In the genomic region with DNA sequence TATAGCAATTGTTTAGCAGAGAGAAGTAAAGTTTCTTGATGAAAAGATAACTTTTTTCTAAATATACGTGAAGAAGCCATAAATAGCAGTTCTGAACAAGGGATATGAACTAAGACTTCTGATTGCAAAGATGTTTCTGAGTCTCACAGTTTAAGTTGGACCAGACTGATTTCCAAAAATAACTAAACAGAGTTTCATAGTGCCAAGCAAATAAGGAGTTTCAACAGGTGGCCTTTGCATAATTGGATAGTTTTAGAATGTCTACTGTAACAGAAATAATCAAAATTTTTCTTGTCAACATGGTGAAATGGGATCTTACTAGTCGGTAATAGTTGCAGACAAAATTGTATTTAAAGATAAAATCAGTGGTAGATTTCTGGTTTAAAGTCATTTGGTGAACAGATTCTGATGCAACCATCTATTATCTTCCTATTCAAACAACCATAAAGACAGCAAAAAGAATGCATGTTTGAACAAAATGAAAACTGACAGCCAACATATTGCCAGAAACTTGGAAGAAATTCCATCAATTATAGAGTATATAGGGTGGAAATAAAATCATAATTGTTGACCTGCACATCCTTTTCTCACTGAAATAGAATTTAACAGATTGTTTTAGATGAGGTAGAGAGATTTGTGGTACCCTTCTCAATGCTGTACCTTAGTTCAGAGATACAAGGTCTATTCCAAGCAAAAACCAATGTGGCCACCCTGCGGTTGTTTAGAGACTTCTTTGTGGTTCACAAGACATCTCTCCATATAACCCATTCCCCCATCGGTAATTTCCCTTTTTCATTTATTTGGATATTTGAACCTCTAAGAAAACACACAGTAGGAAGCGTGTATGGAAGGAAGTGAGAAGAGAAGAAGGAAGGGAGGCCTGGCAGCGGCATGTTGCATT, we compare ENCODE assay signal across 34 cellular contexts.
A peak's percentile ranks its signal among the peaks of the same experiment; 100 is the strongest.
DNase-seq lines count a peak whose midpoint lies in the region; ATAC-seq and TF ChIP-seq lines count a peak whose summit lies in the region.
"Had no signal": no experiment of that assay in that cellular context is flagged by ENCODE, and none has a peak within 500 bp of the region (broad histone marks: within the 10 kb centered on the region; RNA-seq: fewer than 3 reads in every experiment).

No MANE protein-coding gene starts in this region.

- no peak overlapping the region for H3K27ac ChIP-seq in A673 (ENCODE audit: low read depth, low read length, poor library complexity, severe bottlenecking)
- H3K27ac ChIP-seq: BLaER1, gastrocnemius medialis, neutrophil, SJSA1, upper lobe of right lung had no signal

- CTCF ChIA-PET in A673 (lab: Charles Lee), result no interaction called here

- peaks cover 2% of the 10 kb centered on the region for H3K36me3 Mint-ChIP-seq in T-helper 2 cell treated with Interferon-gamma antibody and Interleukin-4, amounts not matched to agents 5 μg/mL and 100 μg/mL, for 36 hours (ENCODE audit: low read depth)
- H3K36me3 Mint-ChIP-seq: memory B cell; stimulated activated effector memory CD8-positive, alpha-beta T cell treated with anti-CD3 and anti-CD28 coated beads, Interleukin-12 subunit alpha, Interleukin-12 subunit beta, amount 100 ng/mL, for 72 hours had no signal

- intact Hi-C loops in A673 (cut with micrococcal nuclease; ENCODE audit: unreplicated experiment), result loop anchor here (10.0 kb wide), 1 partner anchor 116 kb away; no protein-coding TSS in a partner anchor

- no peak overlapping the region for H3K27ac Mint-ChIP-seq in T-helper 2 cell treated with Interferon-gamma antibody and Interleukin-4, amounts not matched to agents 5 μg/mL and 100 μg/mL, for 36 hours
- H3K27ac Mint-ChIP-seq: memory B cell; progenitor cell of endocrine pancreas; stimulated activated effector memory CD8-positive, alpha-beta T cell treated with anti-CD3 and anti-CD28 coated beads, Interleukin-12 subunit alpha, Interleukin-12 subunit beta, amount 100 ng/mL, for 72 hours had no signal

- H3K27me3 Mint-ChIP-seq in T-helper 2 cell treated with Interferon-gamma antibody and Interleukin-4, amounts not matched to agents 5 μg/mL and 100 μg/mL, for 36 hours (ENCODE audit: low read depth), result peaks cover 2% of the 10 kb centered on the region
- H3K27me3 Mint-ChIP-seq: progenitor cell of endocrine pancreas had no signal

- no peak for DNase-seq in A673 (ENCODE audit: low spot score)
- DNase-seq in Jurkat, Clone E6-1 (ENCODE audit: low read depth, low spot score), result peak; percentile 11
- no peak for DNase-seq in T-helper 2 cell treated with Interferon-gamma antibody and Interleukin-4, amounts not matched to agents 5 μg/mL and 100 μg/mL, for 36 hours (ENCODE audit: low spot score)
- no peak for DNase-seq in DMS153 (lab: John Stamatoyannopoulos, UW)
- DNase-seq: activated gamma-delta T cell treated with Interleukin-2 at 50 U/mL for 16 hours; activated T-cell treated with anti-CD3 and anti-CD28 coated beads for 4 hours; COR-L47; DMS79; gastrocnemius medialis; GDM1; HCEC 1CT; left cardiac atrium; NCI-H1092; NCI-H187; NCI-H524 treated with DMSO at 0.1 percent for 48 hours; RPMI8226; stimulated activated CD4-positive, alpha-beta T cell treated with anti-CD3 and anti-CD28 coated beads, Interleukin-12 subunit alpha, Interleukin-12 subunit beta, amount 100 ng/mL, for 4 hours; stimulated activated CD4-positive, alpha-beta T cell treated with anti-CD3 and anti-CD28 coated beads, Interleukin-4, amount 100 ng/mL, for 24 hours; substantia nigra; upper lobe of right lung had no signal

- no peaks in the 10 kb centered on the region for H3K27me3 ChIP-seq in A673 (replicated peaks; ENCODE audit: insufficient read depth, low read depth, low read length, poor library complexity)
- H3K27me3 ChIP-seq: BLaER1, gastrocnemius medialis, neutrophil, SJSA1, upper lobe of right lung had no signal

- ATAC-seq in GM18511 (IDR thresholded peaks at IDR 0.05; ENCODE audit: unreplicated experiment) (peak; percentile 55), HG03571 (IDR thresholded peaks at IDR 0.05; ENCODE audit: unreplicated experiment) (no peak), GM18519 (IDR thresholded peaks at IDR 0.05; ENCODE audit: low FRiP score, unreplicated experiment) (no peak), GM21423 (IDR thresholded peaks at IDR 0.05; ENCODE audit: unreplicated experiment) (no peak)
- ATAC-seq: activated CD4-positive, CD25-positive, alpha-beta regulatory T cell treated with anti-CD3 and anti-CD28 coated beads, Interleukin-2, amount 50 U/mL, for 24 hours; gastrocnemius medialis; HepG2; left cardiac atrium; sciatic nerve; stimulated activated effector memory CD8-positive, alpha-beta T cell treated with anti-CD3 and anti-CD28 coated beads, Interleukin-12 subunit alpha, Interleukin-12 subunit beta, amount 100 ng/mL, for 72 hours; upper lobe of right lung had no signal

- H3K9me3 ChIP-seq in A673 (ENCODE audit: low read depth, low read length, poor library complexity, severe bottlenecking), result no peaks in the 10 kb centered on the region
- H3K9me3 ChIP-seq: gastrocnemius medialis, neutrophil, SJSA1, upper lobe of right lung had no signal

- H3K4me3 Mint-ChIP-seq in T-helper 2 cell treated with Interferon-gamma antibody and Interleukin-4, amounts not matched to agents 5 μg/mL and 100 μg/mL, for 36 hours, result peak overlapping the region; percentile 63
- H3K4me3 Mint-ChIP-seq: central memory CD8-positive, alpha-beta T cell; memory B cell; stimulated activated effector memory CD8-positive, alpha-beta T cell treated with anti-CD3 and anti-CD28 coated beads, Interleukin-12 subunit alpha, Interleukin-12 subunit beta, amount 100 ng/mL, for 72 hours had no signal

- peak; percentile 28; the same call in 1 of the 2 replicates for TF ChIP-seq CTCF in A673 (conservative IDR thresholded peaks at IDR 0.05; ENCODE audit: low read depth, low read length)

- H3K4me1 ChIP-seq in A673 (ENCODE audit: insufficient read depth, low read length, poor library complexity, severe bottlenecking), result peaks cover 29% of the 10 kb centered on the region
- H3K4me1 ChIP-seq: BLaER1, gastrocnemius medialis, SJSA1, upper lobe of right lung had no signal

- POLR2A ChIA-PET in A673 (lab: Charles Lee; ENCODE audit: low non-redundant PET), result no interaction called here

- H3K36me3 ChIP-seq in A673 (ENCODE audit: insufficient read depth, low read length, poor library complexity, severe bottlenecking), result no peaks in the 10 kb centered on the region
- H3K36me3 ChIP-seq: BLaER1, gastrocnemius medialis, neutrophil, SJSA1, upper lobe of right lung had no signal

- no peak overlapping the region for H3K4me3 ChIP-seq in A673 (ENCODE audit: low read depth, low read length, poor library complexity, severe bottlenecking)
- H3K4me3 ChIP-seq in Jurkat, Clone E6-1 (ENCODE audit: low read length), result no peak overlapping the region
- H3K4me3 ChIP-seq: BLaER1, gastrocnemius medialis, SJSA1, upper lobe of right lung had no signal

- peaks cover 21% of the 10 kb centered on the region for H3K4me1 Mint-ChIP-seq in T-helper 2 cell treated with Interferon-gamma antibody and Interleukin-4, amounts not matched to agents 5 μg/mL and 100 μg/mL, for 36 hours (ENCODE audit: low read depth)
- H3K4me1 Mint-ChIP-seq: central memory CD8-positive, alpha-beta T cell; memory B cell had no signal

- peaks cover 4% of the 10 kb centered on the region for H3K9me3 Mint-ChIP-seq in T-helper 2 cell treated with Interferon-gamma antibody and Interleukin-4, amounts not matched to agents 5 μg/mL and 100 μg/mL, for 36 hours
- H3K9me3 Mint-ChIP-seq: central memory CD8-positive, alpha-beta T cell; memory B cell had no signal

- BruUV-seq in A673 (replicated peaks; lab: Mats Ljungman, UMichigan), result no TSS peak
